In genomic region chr19:38704488-38705026, GRCh38 we compare ENCODE assay signal across 17 cellular contexts. TPM values are rescaled to one million over a fixed set of nuclear protein-coding genes. Genes with fewer than 3 reads are reported as not detected.
DNase-seq lines count a peak whose midpoint lies in the region; ATAC-seq and TF ChIP-seq lines count a peak whose summit lies in the region.
"Had no signal": no experiment of that assay in that cellular context is flagged by ENCODE, and none has a peak within 500 bp of the region (broad histone marks: within the 10 kb centered on the region; RNA-seq: fewer than 3 reads in every experiment).

No MANE protein-coding gene starts in this region.

- TF ChIP-seq RAD21 in HCT116 (IDR thresholded peaks at IDR 0.05; ENCODE audit: low read depth), result no peak

- peaks cover 18% of the 10 kb centered on the region for H3K4me1 Mint-ChIP-seq in central memory CD8-positive, alpha-beta T cell
- H3K4me1 Mint-ChIP-seq in nephron progenitor cell, result peaks cover 28% of the 10 kb centered on the region
- H3K4me1 Mint-ChIP-seq: naive thymus-derived CD4-positive, alpha-beta T cell had no signal

- peak overlapping the region; percentile 27 for H3K27ac Mint-ChIP-seq in central memory CD8-positive, alpha-beta T cell (ENCODE audit: low read depth)
- peak overlapping the region; percentile 88 for H3K27ac Mint-ChIP-seq in nephron progenitor cell
- H3K27ac Mint-ChIP-seq: activated CD8-positive, alpha-beta T cell treated with anti-CD3 and anti-CD28 coated beads, Interleukin-2, amount 10 ng/mL, durations not matched to agents 7 days and 5 days; naive thymus-derived CD4-positive, alpha-beta T cell had no signal

- H3K9ac ChIP-seq in HCT116 (ENCODE audit: low read length), result no peak overlapping the region
- H3K9ac ChIP-seq: SK-N-SH had no signal

- H3K9me3 Mint-ChIP-seq in central memory CD8-positive, alpha-beta T cell, result no peaks in the 10 kb centered on the region
- H3K9me3 Mint-ChIP-seq in nephron progenitor cell, result no peaks in the 10 kb centered on the region

- DNase-seq in ELF-1 (ENCODE audit: low read depth, low spot score) (peak; percentile 36), HCT116 (ENCODE audit: low read depth, low spot score) (no peak), nephron progenitor cell (no peak), AG08396 (ENCODE audit: low spot score) (no peak), NCI-H69 (lab: John Stamatoyannopoulos, UW) (no peak)
- DNase-seq in central memory CD8-positive, alpha-beta T cell (ENCODE audit: low spot score in 2 of 2), result no peak
- DNase-seq: activated CD8-positive, alpha-beta T cell treated with anti-CD3 and anti-CD28 coated beads, Interleukin-2, amount 10 ng/mL, durations not matched to agents 7 days and 5 days; activated effector memory CD4-positive, alpha-beta T cell treated with Interleukin-2 at 50 U/mL for 16 hours; DMS53; left lung; naive thymus-derived CD4-positive, alpha-beta T cell; NCI-H1694; NCI-H446 treated with DMSO at 0.1 percent for 48 hours; SK-N-SH had no signal

- no peak overlapping the region for H3K4me3 ChIP-seq in HCT116 (replicated peaks in 1 of 2; ENCODE audit: low read depth in 1 of 2, low read length in 2 of 2)
- H3K4me3 ChIP-seq: BLaER1 treated with 17β-estradiol and CSF1 and Interleukin-3, amounts not matched to agents 10 nM and 100 nM; left lung; suprapubic skin had no signal

- H4K20me1 ChIP-seq in HCT116 (ENCODE audit: insufficient read depth), result no peaks in the 10 kb centered on the region

- no peak overlapping the region for H3K27ac ChIP-seq in HCT116 (ENCODE audit: low read depth, low read length)
- H3K27ac ChIP-seq: suprapubic skin had no signal

- no peak overlapping the region for H3K4me2 ChIP-seq in HCT116 (ENCODE audit: low read length)
- H3K4me2 ChIP-seq: BLaER1 treated with 17β-estradiol and CSF1 and Interleukin-3, amounts not matched to agents 10 nM and 100 nM; SK-N-SH had no signal

- H3K9me2 ChIP-seq in HCT116 (ENCODE audit: insufficient read depth), result no peaks in the 10 kb centered on the region
- H3K9me2 ChIP-seq: SK-N-SH had no signal

- no peak overlapping the region for H3K4me3 Mint-ChIP-seq in central memory CD8-positive, alpha-beta T cell
- H3K4me3 Mint-ChIP-seq in nephron progenitor cell, result no peak overlapping the region
- H3K4me3 Mint-ChIP-seq: activated CD8-positive, alpha-beta T cell treated with anti-CD3 and anti-CD28 coated beads, Interleukin-2, amount 10 ng/mL, durations not matched to agents 7 days and 5 days; naive thymus-derived CD4-positive, alpha-beta T cell had no signal

- RAD21 ChIA-PET in HCT116 (lab: Charles Lee; ENCODE audit: low non-redundant PET in 1 of 2, low total read pairs in 2 of 2, uncharacterized antibody in 2 of 2, unreplicated experiment in 2 of 2), result no interaction called here

- H3K27me3 ChIP-seq in HCT116 (ENCODE audit: insufficient read depth, low read length), result no peaks in the 10 kb centered on the region
- H3K27me3 ChIP-seq: BLaER1 treated with 17β-estradiol and CSF1 and Interleukin-3, amounts not matched to agents 10 nM and 100 nM; left lung; suprapubic skin had no signal

- no peak for TF ChIP-seq POLR2A in HCT116 (IDR thresholded peaks at IDR 0.05; ENCODE audit: borderline replicate concordance, extremely low read depth, insufficient read depth, insufficient read length)

- no peak; the same call in 1 of the 2 replicates for ATAC-seq in HCT116
- ATAC-seq in central memory CD8-positive, alpha-beta T cell (replicated peaks; ENCODE audit: extremely low read depth, poor library complexity, severe bottlenecking), result no peak
- ATAC-seq in GM21447 (IDR thresholded peaks at IDR 0.05; ENCODE audit: unreplicated experiment), result no peak
- ATAC-seq: activated CD8-positive, alpha-beta T cell treated with anti-CD3 and anti-CD28 coated beads, Interleukin-2, amount 10 ng/mL, durations not matched to agents 7 days and 5 days; left lung; naive thymus-derived CD4-positive, alpha-beta T cell had no signal

- no peaks in the 10 kb centered on the region for H3K27me3 Mint-ChIP-seq in central memory CD8-positive, alpha-beta T cell
- H3K27me3 Mint-ChIP-seq in nephron progenitor cell (ENCODE audit: low read depth, poor library complexity), result no peaks in the 10 kb centered on the region
- H3K27me3 Mint-ChIP-seq: naive thymus-derived CD4-positive, alpha-beta T cell had no signal

- intact Hi-C loops in HCT116 (cut with micrococcal nuclease), result no loop called here

- H2AFZ ChIP-seq in HCT116 (ENCODE audit: low read depth, low read length, poor library complexity, severe bottlenecking), result no peak overlapping the region

- H3K79me2 ChIP-seq in HCT116 (ENCODE audit: insufficient read depth, low read length), result peaks cover 80% of the 10 kb centered on the region

- CTCF ChIA-PET in HCT116 (lab: Charles Lee), result no interaction called here

- TSS peak; percentile 10 for BruUV-seq in HCT116 (replicated peaks; lab: Mats Ljungman, UMichigan)

- H3K9me3 ChIP-seq in HCT116 (ENCODE audit: control insufficient read depth in 1 of 2, insufficient read depth in 1 of 2, low read depth in 1 of 2, low read length in 2 of 2), result no peaks in the 10 kb centered on the region
- H3K9me3 ChIP-seq: BLaER1 treated with 17β-estradiol and CSF1 and Interleukin-3, amounts not matched to agents 10 nM and 100 nM; left lung; SK-N-SH; suprapubic skin had no signal

- H3K4me1 ChIP-seq in HCT116 (ENCODE audit: control insufficient read depth in 1 of 2, insufficient read depth in 2 of 2, low read length in 2 of 2), result no peaks in the 10 kb centered on the region

- peaks cover 59 to 92% of the 10 kb centered on the region in 2 experiments for H3K36me3 ChIP-seq in HCT116 (ENCODE audit: control insufficient read depth in 1 of 2, insufficient read depth in 2 of 2, low read length in 2 of 2)

- POLR2A ChIA-PET in HCT116 (lab: Charles Lee), result no interaction called here

- TF ChIP-seq CTCF in HCT116 (IDR thresholded peaks at IDR 0.05 in 2 of 3, conservative IDR thresholded peaks at IDR 0.05 in 1 of 3; ENCODE audit: borderline replicate concordance in 1 of 3, insufficient read depth in 1 of 3, low read depth in 2 of 3, low read length in 2 of 3), result no peak
- TF ChIP-seq CTCF in nephron progenitor cell (IDR thresholded peaks at IDR 0.05), result no peak

- H3K36me3 Mint-ChIP-seq in central memory CD8-positive, alpha-beta T cell (ENCODE audit: insufficient read depth), result peaks cover 31% of the 10 kb centered on the region
- H3K36me3 Mint-ChIP-seq in nephron progenitor cell (ENCODE audit: low read depth), result peaks cover 17% of the 10 kb centered on the region

TF ChIP-seq in HCT116, 20 proteins besides CTCF, POLR2A, EP300 and RAD21:
- TF ChIP-seq MAX (IDR thresholded peaks at IDR 0.05), result no peak

RNA-seq across cellular contexts. Expression of gene CAPN12, which starts 39.7 kb away (rescaled TPM):
- total RNA-seq in HCT116 (2021; ENCODE audit: unreplicated experiment), result 8.8 TPM
- polyA plus RNA-seq in HCT116 (2012), result 8.6 and 10.4 TPM in 2 replicates

RNA-seq across cellular contexts. Expression of gene ACTN4, which starts 57.1 kb away (rescaled TPM):
- total RNA-seq in HCT116 (2021; ENCODE audit: unreplicated experiment), result 651 TPM
- 635 and 727 TPM in 2 replicates for polyA plus RNA-seq in HCT116 (2012)
